ENCODE assay signal across 21 cellular contexts in genomic region chr5:16879650-16880049, GRCh38. TPM values are rescaled to one million over a fixed set of nuclear protein-coding genes. Genes with fewer than 3 reads are reported as not detected.
DNase-seq lines count a peak whose midpoint lies in the region; ATAC-seq, FAIRE-seq and TF ChIP-seq lines count a peak whose summit lies in the region.
"Had no signal": no experiment of that assay in that cellular context is flagged by ENCODE, and none has a peak within 500 bp of the region (broad histone marks: within the 10 kb centered on the region; RNA-seq: fewer than 3 reads in every experiment).

No MANE protein-coding gene starts in this region.

- no peaks in the 10 kb centered on the region for H3K27me3 Mint-ChIP-seq in GM23338 (ENCODE audit: insufficient read depth, low read depth, poor library complexity)

- H3K4me3 ChIP-seq in GM23338 = no peak overlapping the region
- H3K4me3 ChIP-seq in body of pancreas = no peak overlapping the region
- no peak overlapping the region for H3K4me3 ChIP-seq in mucosa of rectum (ENCODE audit: low read length in 2 of 2)
- H3K4me3 ChIP-seq in small intestine (ENCODE audit: low read depth in 1 of 2, low read length in 2 of 2) = no peak overlapping the region
- no peak overlapping the region for H3K4me3 ChIP-seq in ascending aorta
- H3K4me3 ChIP-seq: SJSA1 had no signal

- intact Hi-C loops in body of pancreas (cut with DNase I) = no loop called here
- intact Hi-C loops in ascending aorta (cut with DNase I) = loop anchor here (10.0 kb wide), 1 partner anchor 65 kb away; no protein-coding TSS in a partner anchor

- H3K36me3 ChIP-seq in GM23338 (ENCODE audit: insufficient read depth) = 0 out of 2 replicates have a peak, but pooled peaks cover 11% of the 10 kb centered on the region
- H3K36me3 ChIP-seq in body of pancreas (replicated peaks in 1 of 2; ENCODE audit: insufficient read depth in 1 of 2, low read depth in 2 of 2) = no peaks in the 10 kb centered on the region
- peaks cover 0 to 5% of the 10 kb centered on the region in 2 donors for H3K36me3 ChIP-seq in mucosa of rectum (ENCODE audit: control insufficient read depth in 2 of 2, insufficient read depth in 2 of 2, low read length in 2 of 2)
- H3K36me3 ChIP-seq in small intestine (ENCODE audit: control insufficient read depth in 2 of 2, insufficient read depth in 2 of 2, low read length in 2 of 2) = no peaks in the 10 kb centered on the region
- H3K36me3 ChIP-seq in ascending aorta = no peaks in the 10 kb centered on the region

- H3K4me1 ChIP-seq in GM23338 (ENCODE audit: insufficient read depth) (peaks cover 21% of the 10 kb centered on the region), body of pancreas (peaks cover 77% of the 10 kb centered on the region), mucosa of rectum (ENCODE audit: control insufficient read depth in 2 of 2, insufficient read depth in 2 of 2, low read length in 2 of 2) (peaks cover 35 to 40% of the 10 kb centered on the region in 2 donors), small intestine (ENCODE audit: control insufficient read depth in 2 of 2, insufficient read depth in 1 of 2, low read depth in 1 of 2, low read length in 1 of 2) (peaks cover 5 to 11% of the 10 kb centered on the region in 2 donors), ascending aorta (no peaks in the 10 kb centered on the region)

- peaks cover 70% of the 10 kb centered on the region for H3K79me2 ChIP-seq in GM23338 (replicated peaks; ENCODE audit: insufficient read depth)

- no peak overlapping the region for H3K9ac ChIP-seq in mucosa of rectum (ENCODE audit: low read depth in 1 of 2, low read length in 2 of 2)

- 47 to 52% methylated on average over 13 of the region's 13 CpGs for WGBS in body of pancreas, 2 donors
- 26 to 69% (median 37%) methylated on average over 13 of the region's 13 CpGs for WGBS in small intestine, 3 donors

- FAIRE-seq in small intestine (lab: Jason Lieb, UNC) = no peak
- FAIRE-seq: A204.1 had no signal

- H3K9me2 ChIP-seq in GM23338 (ENCODE audit: insufficient read depth) = no peaks in the 10 kb centered on the region

- no peaks in the 10 kb centered on the region for H3F3A ChIP-seq in GM23338 (replicated peaks; ENCODE audit: low read depth)

- H4K20me1 ChIP-seq in GM23338 (replicated peaks; ENCODE audit: insufficient read depth) = peaks cover 10% of the 10 kb centered on the region; the same call in 1 of the 2 replicates

- peaks cover 28% of the 10 kb centered on the region for H3K4me1 Mint-ChIP-seq in GM23338

- peaks cover 27% of the 10 kb centered on the region for H3K36me3 Mint-ChIP-seq in GM23338 (ENCODE audit: low read depth)

- TF ChIP-seq POLR2A in body of pancreas (IDR thresholded peaks at IDR 0.05) = no peak

- H3K4me2 ChIP-seq in GM23338 = no peak overlapping the region

- H2AFZ ChIP-seq in GM23338 = no peak overlapping the region

- H3K27me3 ChIP-seq in GM23338 (ENCODE audit: insufficient read depth) = no peaks in the 10 kb centered on the region
- no peaks in the 10 kb centered on the region for H3K27me3 ChIP-seq in body of pancreas
- H3K27me3 ChIP-seq in mucosa of rectum (ENCODE audit: control insufficient read depth in 2 of 2, insufficient read depth in 2 of 2, low read length in 2 of 2) = no peaks in the 10 kb centered on the region
- no peaks in the 10 kb centered on the region for H3K27me3 ChIP-seq in small intestine (ENCODE audit: control insufficient read depth in 2 of 2, insufficient read depth in 2 of 2, low read length in 2 of 2)
- H3K27me3 ChIP-seq in ascending aorta = no peaks in the 10 kb centered on the region
- H3K27me3 ChIP-seq: SJSA1 had no signal

- no peak for ATAC-seq in GM23338
- ATAC-seq in body of pancreas = no peak
- ATAC-seq in GM21619 (IDR thresholded peaks at IDR 0.05; ENCODE audit: unreplicated experiment) = no peak
- ATAC-seq: HCT116 had no signal

- no peak overlapping the region for H3K27ac ChIP-seq in GM23338 (ENCODE audit: low read depth)
- H3K27ac ChIP-seq in body of pancreas = peak overlapping the region; percentile 56 to 85 (median 74)
- H3K27ac ChIP-seq in mucosa of rectum (ENCODE audit: low read depth in 2 of 2, low read length in 2 of 2) = peak overlapping the region; percentile 34 to 62
- peak overlapping the region in 1 of 2 donors; percentile 64 for H3K27ac ChIP-seq in small intestine (ENCODE audit: low read depth in 1 of 2, low read length in 1 of 2)
- H3K27ac ChIP-seq in ascending aorta = no peak overlapping the region
- H3K27ac ChIP-seq: C4-2B, SJSA1 had no signal

- H3K4me3 Mint-ChIP-seq in GM23338 = no peak overlapping the region

- H3K27ac Mint-ChIP-seq in GM23338 = 0 out of 2 replicates have a peak overlapping the region, but pooled peaks have one; percentile 2

- H3K9me3 ChIP-seq in body of pancreas (no peaks in the 10 kb centered on the region), mucosa of rectum (ENCODE audit: control insufficient read depth in 2 of 2, low read length in 2 of 2) (no peaks in the 10 kb centered on the region), small intestine (ENCODE audit: control insufficient read depth, low read depth) (no peaks in the 10 kb centered on the region), ascending aorta (no peaks in the 10 kb centered on the region)
- H3K9me3 ChIP-seq: SJSA1 had no signal

- peaks cover 8% of the 10 kb centered on the region for H3K9me3 Mint-ChIP-seq in GM23338

- TF ChIP-seq CTCF in GM23338 (conservative IDR thresholded peaks at IDR 0.05; ENCODE audit: low read depth in 2 of 2) (no peak), body of pancreas (IDR thresholded peaks at IDR 0.05) (no peak), ascending aorta (IDR thresholded peaks at IDR 0.05) (no peak)

- DNase-seq in GM23338 (ENCODE audit: low spot score) = no peak
- no peak for DNase-seq in body of pancreas
- peak; percentile 38 for DNase-seq in small intestine
- no peak for DNase-seq in NCI-H748 (lab: John Stamatoyannopoulos, UW; ENCODE audit: unreplicated experiment)
- DNase-seq in ascending aorta (ENCODE audit: low spot score in 2 of 2) = no peak
- no peak for DNase-seq in NCI-H446 treated with DMSO at 0.1 percent for 48 hours (lab: John Stamatoyannopoulos, UW)
- DNase-seq: DMS153, KG1, NCI-H1436, NCI-H2029, NCI-H2171, NCI-H446, NCI-H748 treated with DMSO at 0.1 percent for 48 hours, OCI-M1, RPMI8226 had no signal

TF ChIP-seq in GM23338, 12 proteins besides CTCF, POLR2A, EP300 and RAD21 (continues in another document):
- no peak for TF ChIP-seq POLR2AphosphoS5 (IDR thresholded peaks at IDR 0.05; ENCODE audit: low read depth)
- TF ChIP-seq ETS1 (IDR thresholded peaks at IDR 0.05) = no peak
- TF ChIP-seq JUNB (IDR thresholded peaks at IDR 0.05; ENCODE audit: unreplicated experiment) = no peak
- no peak for TF ChIP-seq STAT1 (IDR thresholded peaks at IDR 0.05; ENCODE audit: unreplicated experiment)
- TF ChIP-seq REST (IDR thresholded peaks at IDR 0.05; ENCODE audit: unreplicated experiment) = no peak
- no peak for TF ChIP-seq EZH2phosphoT487 (IDR thresholded peaks at IDR 0.05; ENCODE audit: unreplicated experiment)
- no peak for TF ChIP-seq CREB1 (CRISPR knock-in tag; IDR thresholded peaks at IDR 0.05; ENCODE audit: low read depth)
- TF ChIP-seq EZH2 (IDR thresholded peaks at IDR 0.05; ENCODE audit: low read depth, unreplicated experiment) = no peak
- TF ChIP-seq ZNF331 (CRISPR knock-in tag; IDR thresholded peaks at IDR 0.05; ENCODE audit: low read depth) = no peak
- no peak for TF ChIP-seq ZNF114 (CRISPR knock-in tag; IDR thresholded peaks at IDR 0.05)
- TF ChIP-seq NANOG (IDR thresholded peaks at IDR 0.05; ENCODE audit: borderline replicate concordance) = no peak

RNA-seq across cellular contexts. Expression of gene MYO10, which starts 56.4 kb away (rescaled TPM):
- 114 and 119 TPM in 2 replicates for total RNA-seq in GM23338 (2014; rRNA removed; shearing (Covaris generic))
- polyA plus RNA-seq in GM23338 (2016; fragmentation: Nextera tagmentation; extraction: Ambion mirVana) = 276 TPM in 2 replicates
- 100 to 1,000 TPM in 1 of 2 donors, 10 to 100 TPM in 1; 35.8 to 162 TPM for total RNA-seq in body of pancreas
- polyA plus RNA-seq in small intestine = 10 to 100 TPM; 10.3 to 22.5 (median 14.9) TPM
- 20.0 TPM for total RNA-seq in ascending aorta

Comparison
In these comparisons a context has a peak if more than half of its experiments do, and no peak if none do; other contexts are left out.
1. H3K27ac ChIP-seq: peak in body of pancreas (4 of 4) and mucosa of rectum (2 of 2); none in GM23338 (single experiment) and ascending aorta (0 of 2).